ENCODE assay signal across 13 cellular contexts in genomic region chr10:71920540-71921318, GRCh38. TPM values are rescaled to one million over a fixed set of nuclear protein-coding genes. Genes with fewer than 3 reads are reported as not detected.
DNase-seq lines count a peak whose midpoint lies in the region; ATAC-seq, FAIRE-seq and TF ChIP-seq lines count a peak whose summit lies in the region.
"Had no signal": no experiment of that assay in that cellular context is flagged by ENCODE, and none has a peak within 500 bp of the region (broad histone marks: within the 10 kb centered on the region; RNA-seq: fewer than 3 reads in every experiment).

No MANE protein-coding gene starts in this region.

- SMC1A ChIA-PET in GM12878 (lab: Charles Lee; ENCODE audit: uncharacterized antibody, unreplicated experiment), result interaction anchor here (2.2 kb wide), 1 partner anchor 128 kb away, joined by 4 read pairs; no protein-coding TSS in a partner anchor

- WGBS in HepG2 (ENCODE audit: low lambda C conversion rate), result 3% methylated on average over 9 of the region's 9 CpGs
- 56% methylated on average over 6 of the region's 9 CpGs for WGBS in right lobe of liver (ENCODE audit: insufficient coverage, low coverage, low lambda C conversion rate, missing lambda C conversion rate)
- WGBS in GM12878 (ENCODE audit: insufficient coverage, insufficient replicate concordance, low lambda C conversion rate, missing lambda C conversion rate), result 36% methylated on average over 9 of the region's 9 CpGs

- peak overlapping the region; percentile 66 for H3K4me2 ChIP-seq in HepG2 (ENCODE audit: low read depth, low read length)
- H3K4me2 ChIP-seq in GM12878 (ENCODE audit: control insufficient read depth, insufficient read depth), result no peak overlapping the region
- H3K4me2 ChIP-seq in keratinocyte (ENCODE audit: control insufficient read depth, extremely low read depth, insufficient read depth, low read depth, low read length), result peak overlapping the region; percentile 50

- TF ChIP-seq RAD21 in HepG2 (CRISPR knock-in tag; IDR thresholded peaks at IDR 0.05) (no peak), GM12878 (IDR thresholded peaks at IDR 0.05; ENCODE audit: insufficient read depth, low read depth, low read length) (no peak)

- H2AFZ ChIP-seq in HepG2 (ENCODE audit: low read length) (no peak overlapping the region), GM12878 (ENCODE audit: control insufficient read depth, low read depth, low read length) (0 out of 2 replicates have a peak overlapping the region, but pooled peaks have one; percentile 7), keratinocyte (ENCODE audit: control insufficient read depth, low read length) (peak overlapping the region; percentile 68)

- TF ChIP-seq POLR2A in HepG2 (IDR thresholded peaks at IDR 0.05; ENCODE audit: insufficient read depth in 1 of 2, low read depth in 2 of 2, low read length in 2 of 2), result no peak
- no peak for TF ChIP-seq POLR2A in right lobe of liver (IDR thresholded peaks at IDR 0.05)
- no peak for TF ChIP-seq POLR2A in GM12878 (IDR thresholded peaks at IDR 0.05; ENCODE audit: low read depth, low read length)
- TF ChIP-seq POLR2A in gastrocnemius medialis (IDR thresholded peaks at IDR 0.05), result no peak

- H3K79me2 ChIP-seq in HepG2 (ENCODE audit: insufficient read depth, low read length) (no peaks in the 10 kb centered on the region), GM12878 (ENCODE audit: control insufficient read depth, insufficient read depth, low read length) (no peaks in the 10 kb centered on the region), keratinocyte (ENCODE audit: control insufficient read depth, insufficient read depth, low read length) (no peaks in the 10 kb centered on the region)

- no peak for ATAC-seq in HepG2
- ATAC-seq in right lobe of liver, result no peak
- ATAC-seq in GM12878, result no peak
- ATAC-seq in GM19328 (IDR thresholded peaks at IDR 0.05; ENCODE audit: unreplicated experiment), result no peak
- ATAC-seq in gastrocnemius medialis, result no peak

- no peak overlapping the region for H3K9ac ChIP-seq in HepG2 (ENCODE audit: insufficient read depth, low read depth, low read length)
- no peak overlapping the region for H3K9ac ChIP-seq in GM12878 (ENCODE audit: control insufficient read depth, insufficient read depth, low read length)
- H3K9ac ChIP-seq in keratinocyte (ENCODE audit: control insufficient read depth, extremely low read depth, insufficient read depth, low read length), result peak overlapping the region; percentile 30

- in situ Hi-C loops in HepG2 (cut with HindIII; ENCODE audit: extremely low pct_ligation_motif_present, low pct_unique_long_range_greater_than_20kb) (no loop called here), GM12878 (cut with MboI) (no loop called here), gastrocnemius medialis (cut with MboI; ENCODE audit: low sequenced_read_pairs in 4 of 4) (no loop called here)

- TF ChIP-seq CTCF in HepG2 (CRISPR knock-in tag; IDR thresholded peaks at IDR 0.05), result no peak
- no peak for TF ChIP-seq CTCF in right lobe of liver (IDR thresholded peaks at IDR 0.05)
- no peak for TF ChIP-seq CTCF in GM12878 (IDR thresholded peaks at IDR 0.05 in 2 of 3, conservative IDR thresholded peaks at IDR 0.05 in 1 of 3; ENCODE audit: control insufficient read depth in 2 of 3, extremely low read depth in 1 of 3, insufficient read depth in 1 of 3, low read depth in 3 of 3, low read length in 3 of 3)
- no peak for TF ChIP-seq CTCF in keratinocyte (optimal IDR thresholded peaks at IDR 0.05 in 1 of 3, IDR thresholded peaks at IDR 0.05 in 1 of 3, conservative IDR thresholded peaks at IDR 0.05 in 1 of 3; ENCODE audit: extremely low read depth in 1 of 3, insufficient read depth in 2 of 3, low read length in 3 of 3)
- no peak for TF ChIP-seq CTCF in gastrocnemius medialis (IDR thresholded peaks at IDR 0.05 in 4 of 5, conservative IDR thresholded peaks at IDR 0.05 in 1 of 5)

- FAIRE-seq in HepG2 (lab: Jason Lieb, UNC) (no peak), GM12878 (lab: Jason Lieb, UNC) (no peak), keratinocyte (lab: Jason Lieb, UNC) (peak; percentile 44)
- FAIRE-seq: A204.1 had no signal

- H3K9me3 ChIP-seq in HepG2 (ENCODE audit: low read length) (no peaks in the 10 kb centered on the region), right lobe of liver (no peaks in the 10 kb centered on the region), GM12878 (replicated peaks; ENCODE audit: control insufficient read depth, insufficient read depth, low read length) (no peaks in the 10 kb centered on the region), keratinocyte (ENCODE audit: control insufficient read depth, low read depth, low read length) (no peaks in the 10 kb centered on the region), gastrocnemius medialis (no peaks in the 10 kb centered on the region)
- H3K9me3 ChIP-seq: psoas muscle had no signal

- RAD21 ChIA-PET in GM12878 (lab: Charles Lee; ENCODE audit: unreplicated experiment), result no interaction called here

- DNase-seq in HepG2 (ENCODE audit: low spot score), result no peak
- DNase-seq in right lobe of liver, result no peak
- DNase-seq in GM12878 (ENCODE audit: low read depth, low spot score), result no peak
- DNase-seq in keratinocyte (ENCODE audit: low read depth, low spot score), result peak; percentile 68
- no peak for DNase-seq in NCI-H2081 treated with DMSO at 0.1 percent for 48 hours (lab: John Stamatoyannopoulos, UW)
- DNase-seq in gastrocnemius medialis, result no peak
- DNase-seq in activated CD8-positive, alpha-beta memory T cell treated with anti-CD3 and anti-CD28 coated beads, Interleukin-2, amount 50 U/mL, for 4 hours, result no peak
- DNase-seq: activated CD4-positive, CD25-positive, alpha-beta regulatory T cell treated with anti-CD3 and anti-CD28 coated beads, Interleukin-2, amount 50 U/mL, for 72 hours; activated gamma-delta T cell treated with Interleukin-2 at 50 U/mL for 16 hours had no signal

- CTCF ChIA-PET in HepG2 (lab: Yijun Ruan, JAX; ENCODE audit: low intra/inter-chr PET ratio, low total read pairs) (no interaction called here), GM12878 (lab: Yijun Ruan, JAX) (interaction anchor here (0.6 to 1.6 kb wide), 3 partner anchors 12 to 78 kb away, joined by 3 read pairs; no protein-coding TSS in a partner anchor)

- dilution Hi-C loops in keratinocyte (cut with MboI; ENCODE audit: extremely low pct_ligation_motif_present, low sequenced_read_pairs), result no loop called here

- no peak for TF ChIP-seq EP300 in HepG2 (IDR thresholded peaks at IDR 0.05; ENCODE audit: low read depth in 2 of 2, low read length in 2 of 2)
- TF ChIP-seq EP300 in HepG2 (CRISPR knock-in tag; IDR thresholded peaks at IDR 0.05; ENCODE audit: borderline replicate concordance), result no peak
- no peak for TF ChIP-seq EP300 in GM12878 (IDR thresholded peaks at IDR 0.05; ENCODE audit: borderline replicate concordance in 1 of 2, control insufficient read depth in 1 of 2, low read depth in 2 of 2, low read length in 2 of 2)

- H3K27ac ChIP-seq in HepG2 (ENCODE audit: extremely low read length, insufficient read depth, low read length) (no peak overlapping the region), right lobe of liver (no peak overlapping the region), GM12878 (ENCODE audit: control insufficient read depth, insufficient read depth) (no peak overlapping the region), keratinocyte (ENCODE audit: control insufficient read depth, insufficient read depth, low read length) (peak overlapping the region; percentile 83), gastrocnemius medialis (no peak overlapping the region)
- H3K27ac ChIP-seq: psoas muscle had no signal

- no peaks in the 10 kb centered on the region for H4K20me1 ChIP-seq in HepG2 (ENCODE audit: insufficient read depth, low read length)
- no peaks in the 10 kb centered on the region for H4K20me1 ChIP-seq in GM12878 (ENCODE audit: control insufficient read depth, insufficient read depth)
- no peaks in the 10 kb centered on the region for H4K20me1 ChIP-seq in keratinocyte (ENCODE audit: control insufficient read depth, extremely low read depth, insufficient read depth, low read length)

- intact Hi-C loops in HepG2 (cut with micrococcal nuclease; ENCODE audit: unreplicated experiment) (no loop called here), right lobe of liver (cut with DNase I) (no loop called here), GM12878 (cut with micrococcal nuclease; ENCODE audit: unreplicated experiment) (no loop called here), gastrocnemius medialis (cut with DNase I; ENCODE audit: low total_unique reads) (no loop called here)

- H3K9me1 ChIP-seq in keratinocyte (ENCODE audit: control insufficient read depth, extremely low read depth, insufficient read depth, low read length), result no peaks in the 10 kb centered on the region

- H3K36me3 ChIP-seq in HepG2 (replicated peaks in 1 of 2; ENCODE audit: control insufficient read depth in 1 of 2, insufficient read depth in 2 of 2, low read length in 2 of 2) (no peaks in the 10 kb centered on the region), right lobe of liver (no peaks in the 10 kb centered on the region), GM12878 (ENCODE audit: control insufficient read depth in 2 of 2, insufficient read depth in 2 of 2, low read length in 1 of 2) (no peaks in the 10 kb centered on the region), keratinocyte (ENCODE audit: control insufficient read depth in 2 of 2, extremely low read depth in 1 of 2, insufficient read depth in 2 of 2, low read length in 2 of 2) (no peaks in the 10 kb centered on the region), gastrocnemius medialis (no peaks in the 10 kb centered on the region)
- H3K36me3 ChIP-seq: heart left ventricle had no signal

- H3K4me1 ChIP-seq in HepG2 (ENCODE audit: insufficient read depth, low read length) (peaks cover 45% of the 10 kb centered on the region), right lobe of liver (no peaks in the 10 kb centered on the region), GM12878 (ENCODE audit: control insufficient read depth, insufficient read depth, low read length) (no peaks in the 10 kb centered on the region), keratinocyte (ENCODE audit: control insufficient read depth, extremely low read depth, insufficient read depth, low read length) (peaks cover 42% of the 10 kb centered on the region), gastrocnemius medialis (peaks cover 0 to 8% of the 10 kb centered on the region in 2 donors)
- H3K4me1 ChIP-seq: psoas muscle had no signal

- peak overlapping the region in 2 of 3 experiments; percentile 23 to 28; a peak in 3 of 6 replicates for H3K4me3 ChIP-seq in HepG2 (replicated peaks in 1 of 3; ENCODE audit: insufficient read depth in 1 of 3, low read depth in 2 of 3, low read length in 3 of 3)
- H3K4me3 ChIP-seq in right lobe of liver, result no peak overlapping the region
- no peak overlapping the region for H3K4me3 ChIP-seq in GM12878
- H3K4me3 ChIP-seq in keratinocyte (ENCODE audit: control insufficient read depth in 2 of 3, extremely low read depth in 1 of 3, insufficient read depth in 2 of 3, low read depth in 1 of 3, low read length in 3 of 3), result peak overlapping the region in 2 of 3 experiments; percentile 2 to 19
- no peak overlapping the region for H3K4me3 ChIP-seq in gastrocnemius medialis
- H3K4me3 ChIP-seq: heart left ventricle, psoas muscle had no signal

- POLR2A ChIA-PET in HepG2 (lab: Yijun Ruan, JAX), result no interaction called here
- POLR2A ChIA-PET in GM12878 (lab: Charles Lee), result no interaction called here

- H3K27me3 ChIP-seq in HepG2 (ENCODE audit: control insufficient read depth in 1 of 2, insufficient read depth in 2 of 2, low read length in 2 of 2) (no peaks in the 10 kb centered on the region; a peak in 2 of 5 replicates), right lobe of liver (no peaks in the 10 kb centered on the region), GM12878 (replicated peaks in 1 of 2; ENCODE audit: control insufficient read depth in 2 of 2, insufficient read depth in 2 of 2, low read length in 1 of 2) (peaks cover 0 to 1% of the 10 kb centered on the region in 2 experiments; a peak in 2 of 4 replicates), keratinocyte (ENCODE audit: control insufficient read depth, extremely low read depth, insufficient read depth, low read length) (no peaks in the 10 kb centered on the region), gastrocnemius medialis (no peaks in the 10 kb centered on the region)
- H3K27me3 ChIP-seq: heart left ventricle had no signal

- BruUV-seq in HepG2 (replicated peaks; lab: Mats Ljungman, UMichigan), result no TSS peak
- BruUV-seq in GM12878 (replicated peaks; lab: Mats Ljungman, UMichigan), result no TSS peak

RNA-seq across cellular contexts. Expression of gene CHST3, which starts 43.5 kb away (rescaled TPM):
- total RNA-seq in HepG2 (2016; rRNA removed; fragmentation: Illumina TruSeq; extraction: Trizol) (13.4 and 18.7 TPM in 2 replicates), right lobe of liver (1 to 10 TPM in 5 of 6 experiments, under 1 TPM in 1; 0.81 to 2.5 (median 1.8) TPM), GM12878 (2014; rRNA removed) (0.11 and 0.16 TPM in 2 replicates), GM12878 (2014; rRNA removed; fragmentation: Illumina TruSeq; extraction: Trizol) (0.04 and 0.05 TPM in 2 replicates), GM12878 (2021) (0.13 and 0.15 TPM in 2 replicates), gastrocnemius medialis (10 to 100 TPM; 11.5 to 31.6 (median 16.3) TPM)
- 1.8 and 1.9 TPM in 2 replicates for total RNA-seq in HepG2 (2016; cell fraction: cytosol; rRNA removed; fragmentation: Illumina TruSeq; extraction: Trizol; ENCODE audit: low read depth)
- 12.3 and 17.7 TPM in 2 replicates for total RNA-seq in HepG2 (2016; cell fraction: insoluble cytoplasmic fraction; rRNA removed; fragmentation: Illumina TruSeq; extraction: Trizol)
- total RNA-seq in HepG2 (2016; cell fraction: membrane; rRNA removed; fragmentation: Illumina TruSeq; extraction: Trizol), result 7.4 and 7.7 TPM in 2 replicates
- 18.2 and 22.8 TPM in 2 replicates for total RNA-seq in HepG2 (2016; cell fraction: nucleus; rRNA removed; fragmentation: Illumina TruSeq; extraction: Trizol)
- polyA plus RNA-seq in HepG2 (2011; rRNA removed) (7.2 and 8.1 TPM in 2 replicates), GM12878 (2011; rRNA removed) (0.36 and 0.50 TPM in 2 replicates), GM12878 (2014; fragmentation: Illumina TruSeq; extraction: Trizol) (0.03 TPM in 1 of 2 replicates, not detected in the other), GM12878 (2014; fragmentation: Nextera tagmentation; extraction: Ambion mirVana) (under 1 TPM in 1 of 2 experiments, not detected in 1; 0.04 TPM), GM12878 (2014; rRNA removed) (0.06 TPM in 2 replicates), GM12878 (2016; fragmentation: Nextera tagmentation; extraction: Ambion mirVana) (under 1 TPM in 1 of 2 experiments, not detected in 1; 0.04 TPM), keratinocyte (12.0 to 12.4 TPM (median 12.3 TPM) in 3 replicates)
- polyA plus RNA-seq in HepG2 (2011; cell fraction: cytosol; rRNA removed), result 6.1 and 6.3 TPM in 2 replicates
- 9.2 and 10.1 TPM in 2 replicates for polyA plus RNA-seq in HepG2 (2011; cell fraction: nucleus; rRNA removed)
- polyA plus RNA-seq in HepG2 (2012), result 4.5 and 6.1 TPM in 2 replicates
- 1.2 and 1.3 TPM in 2 replicates for polyA plus RNA-seq in HepG2 (2016; cell fraction: cytosol; fragmentation: Illumina TruSeq; extraction: Trizol; ENCODE audit: low read depth)
- polyA plus RNA-seq in HepG2 (2016; cell fraction: insoluble cytoplasmic fraction; fragmentation: Illumina TruSeq; extraction: Trizol; ENCODE audit: low read depth), result 8.1 and 9.2 TPM in 2 replicates
- 2.9 and 3.3 TPM in 2 replicates for polyA plus RNA-seq in HepG2 (2016; cell fraction: membrane; fragmentation: Illumina TruSeq; extraction: Trizol; ENCODE audit: low read depth)
- polyA plus RNA-seq in HepG2 (2016; cell fraction: nucleus; fragmentation: Illumina TruSeq; extraction: Trizol; ENCODE audit: insufficient read depth, low read depth), result 25.5 and 27.0 TPM in 2 replicates
- polyA minus RNA-seq in HepG2 (2011; rRNA and poly(A)+ RNA removed; ENCODE audit: low replicate concordance), result 22.4 and 23.3 TPM in 2 replicates
- polyA minus RNA-seq in HepG2 (2011; cell fraction: cytosol; rRNA and poly(A)+ RNA removed), result 9.6 TPM in 2 replicates
- 9.7 and 10.7 TPM in 2 replicates for polyA minus RNA-seq in HepG2 (2011; cell fraction: nucleus; rRNA and poly(A)+ RNA removed)
- 0.81 and 1.5 TPM in 2 replicates for total RNA-seq in GM12878 (2013; cell fraction: nucleolus; rRNA removed)
- polyA plus RNA-seq in GM12878 (2011; ENCODE audit: low read depth), result 0.03 TPM
- polyA plus RNA-seq in GM12878 (2011; cell fraction: cytosol; rRNA removed), result 0.50 and 0.57 TPM in 2 replicates
- 0.53 and 0.60 TPM in 2 replicates for polyA plus RNA-seq in GM12878 (2011; cell fraction: nucleus; rRNA removed)
- polyA plus RNA-seq in GM12878 (2012), result 0.03 and 0.04 TPM in 2 replicates
- 0.98 and 1.1 TPM in 2 replicates for polyA minus RNA-seq in GM12878 (2011; rRNA and poly(A)+ RNA removed)
- 0.27 and 0.42 TPM in 2 replicates for polyA minus RNA-seq in GM12878 (2011; cell fraction: cytosol; rRNA and poly(A)+ RNA removed)
- polyA minus RNA-seq in GM12878 (2011; cell fraction: nucleus; rRNA and poly(A)+ RNA removed), result 0.36 and 0.48 TPM in 2 replicates
- 3.6 TPM for polyA plus RNA-seq in keratinocyte (2011; ENCODE audit: low read depth)
- polyA plus RNA-seq in keratinocyte (2011; cell fraction: cytosol; rRNA removed), result 7.5 and 7.8 TPM in 2 replicates
- polyA plus RNA-seq in keratinocyte (2011; cell fraction: nucleus; rRNA removed), result 29.9 and 32.6 TPM in 2 replicates
- polyA plus RNA-seq in keratinocyte (2012; ENCODE audit: low replicate concordance), result 5.8 and 14.6 TPM in 2 replicates
- polyA minus RNA-seq in keratinocyte, result 17.8 to 29.2 TPM (median 23.1 TPM) in 3 replicates
- 13.4 TPM for polyA minus RNA-seq in keratinocyte (2011; cell fraction: cytosol; rRNA and poly(A)+ RNA removed)
- polyA minus RNA-seq in keratinocyte (2011; cell fraction: nucleus; rRNA and poly(A)+ RNA removed), result 34.8 and 43.4 TPM in 2 replicates

Comparison
In these comparisons a context has a peak if more than half of its experiments do, and no peak if none do; other contexts are left out.
1. H3K4me3 ChIP-seq: peak in HepG2 (2 of 3) and keratinocyte (2 of 3); none in right lobe of liver (0 of 3), GM12878 (single experiment) and gastrocnemius medialis (0 of 4).
2. Of the 75 proteins assayed by ChIP-seq in both HepG2 and GM12878: peak only in HepG2: PRDM15; only in GM12878: none; in both: none; in neither: 74.